3 cellular contexts compared by ENCODE assay signal in genomic region chr5:9731159-9731558, GRCh38.
"Had no signal": no experiment of that assay in that cellular context is flagged by ENCODE, and none has a peak within 500 bp of the region (broad histone marks: within the 10 kb centered on the region; RNA-seq: fewer than 3 reads in every experiment).

No MANE protein-coding gene starts in this region.

- H3K4me3 ChIP-seq: GM12878 had no signal

- DNase-seq: GDM1, GF-D8 had no signal
